In genomic region chr22:30890689-30891442, GRCh38 we compare ENCODE assay signal across 8 cellular contexts.
DNase-seq lines count a peak whose midpoint lies in the region; ATAC-seq and TF ChIP-seq lines count a peak whose summit lies in the region.

No MANE protein-coding gene starts in this region.

- no peaks in the 10 kb centered on the region for H3K36me3 Mint-ChIP-seq in natural killer cell
- no peaks in the 10 kb centered on the region for H3K36me3 Mint-ChIP-seq in natural killer cell treated with Interleukin-12 subunit alpha and Interleukin-12 subunit beta and Interleukin-15 and Interleukin-18, amount 100 ng/mL, for 72 hours
- peaks cover 5% of the 10 kb centered on the region for H3K36me3 Mint-ChIP-seq in chondrocyte (ENCODE audit: low read depth)
- H3K36me3 Mint-ChIP-seq in type B pancreatic cell, result no peaks in the 10 kb centered on the region

- H3K27ac Mint-ChIP-seq in natural killer cell (no peak overlapping the region), chondrocyte (ENCODE audit: unreplicated experiment) (no peak overlapping the region), type B pancreatic cell (no peak overlapping the region)
- no peak overlapping the region for H3K27ac Mint-ChIP-seq in natural killer cell treated with Interleukin-12 subunit alpha and Interleukin-12 subunit beta and Interleukin-15 and Interleukin-18, amount 100 ng/mL, for 72 hours

- intact Hi-C loops in natural killer cell (cut with micrococcal nuclease), result loop anchor here (1.0 kb wide), 1 partner anchor 257 kb away; no protein-coding TSS in a partner anchor
- intact Hi-C loops in lower lobe of right lung (cut with DNase I), result no loop called here

- no peaks in the 10 kb centered on the region for H3K4me1 ChIP-seq in lower lobe of right lung

- H3K36me3 ChIP-seq in lower lobe of right lung, result peaks cover 9% of the 10 kb centered on the region

- no peak overlapping the region for H3K4me3 Mint-ChIP-seq in natural killer cell
- no peak overlapping the region for H3K4me3 Mint-ChIP-seq in natural killer cell treated with Interleukin-12 subunit alpha and Interleukin-12 subunit beta and Interleukin-15 and Interleukin-18, amount 100 ng/mL, for 72 hours
- no peak overlapping the region for H3K4me3 Mint-ChIP-seq in chondrocyte (ENCODE audit: unreplicated experiment)
- no peak overlapping the region for H3K4me3 Mint-ChIP-seq in type B pancreatic cell

- no peak for DNase-seq in natural killer cell
- no peak for DNase-seq in natural killer cell treated with Interleukin-12 subunit alpha and Interleukin-12 subunit beta and Interleukin-15 and Interleukin-18, amount 100 ng/mL, for 72 hours (ENCODE audit: low spot score)
- peak; percentile 20 for DNase-seq in SW480 (ENCODE audit: low spot score)
- DNase-seq in chondrocyte (ENCODE audit: low spot score), result no peak
- DNase-seq in lower lobe of right lung, result no peak
- DNase-seq in type B pancreatic cell (ENCODE audit: extremely low spot score, unreplicated experiment), result peak; percentile 65
- no peak for DNase-seq in NCI-H1930 (lab: John Stamatoyannopoulos, UW)

- H3K4me1 Mint-ChIP-seq in natural killer cell, result peaks cover 10 to 22% of the 10 kb centered on the region in 2 donors
- peaks cover 9 to 14% of the 10 kb centered on the region in 2 donors for H3K4me1 Mint-ChIP-seq in natural killer cell treated with Interleukin-12 subunit alpha and Interleukin-12 subunit beta and Interleukin-15 and Interleukin-18, amount 100 ng/mL, for 72 hours (ENCODE audit: low read depth in 2 of 2)
- H3K4me1 Mint-ChIP-seq in chondrocyte (ENCODE audit: low read depth), result no peaks in the 10 kb centered on the region
- peaks cover 13% of the 10 kb centered on the region for H3K4me1 Mint-ChIP-seq in type B pancreatic cell (ENCODE audit: unreplicated experiment)

- no peak overlapping the region for H3K4me3 ChIP-seq in lower lobe of right lung

- TF ChIP-seq CTCF in natural killer cell (IDR thresholded peaks at IDR 0.05) (peak; percentile 64), chondrocyte (IDR thresholded peaks at IDR 0.05) (peak; percentile 80), lower lobe of right lung (IDR thresholded peaks at IDR 0.05) (peak; percentile 76), type B pancreatic cell (conservative IDR thresholded peaks at IDR 0.05) (peak; percentile 77)

- no peaks in the 10 kb centered on the region for H3K27me3 ChIP-seq in lower lobe of right lung (ENCODE audit: low read depth)

- ATAC-seq in natural killer cell (peak in 2 of 3 donors; percentile 69 to 74), lower lobe of right lung (peak; percentile 59 to 61), GM19467 (IDR thresholded peaks at IDR 0.05; ENCODE audit: unreplicated experiment) (no peak)
- ATAC-seq in natural killer cell treated with Interleukin-12 subunit alpha and Interleukin-12 subunit beta and Interleukin-15 and Interleukin-18, amount 100 ng/mL, for 72 hours, result no peak

- H3K9me3 Mint-ChIP-seq in natural killer cell (no peaks in the 10 kb centered on the region), chondrocyte (ENCODE audit: low read depth) (no peaks in the 10 kb centered on the region), type B pancreatic cell (no peaks in the 10 kb centered on the region)
- no peaks in the 10 kb centered on the region for H3K9me3 Mint-ChIP-seq in natural killer cell treated with Interleukin-12 subunit alpha and Interleukin-12 subunit beta and Interleukin-15 and Interleukin-18, amount 100 ng/mL, for 72 hours

- no peaks in the 10 kb centered on the region for H3K27me3 Mint-ChIP-seq in natural killer cell (ENCODE audit: low read depth in 2 of 2)
- no peaks in the 10 kb centered on the region for H3K27me3 Mint-ChIP-seq in natural killer cell treated with Interleukin-12 subunit alpha and Interleukin-12 subunit beta and Interleukin-15 and Interleukin-18, amount 100 ng/mL, for 72 hours
- H3K27me3 Mint-ChIP-seq in chondrocyte (ENCODE audit: low read depth), result no peaks in the 10 kb centered on the region
- H3K27me3 Mint-ChIP-seq in type B pancreatic cell, result no peaks in the 10 kb centered on the region

- H3K9me3 ChIP-seq in lower lobe of right lung, result no peaks in the 10 kb centered on the region

- no peak overlapping the region for H3K27ac ChIP-seq in lower lobe of right lung

Comparison
In these comparisons a context has a peak if more than half of its experiments do, and no peak if none do; other contexts are left out.
1. ATAC-seq: peak in natural killer cell (2 of 3) and lower lobe of right lung (2 of 2); none in natural killer cell treated with Interleukin-12 subunit alpha and Interleukin-12 subunit beta and Interleukin-15 and Interleukin-18, amount 100 ng/mL, for 72 hours (0 of 2) and GM19467 (single experiment).
2. DNase-seq: peak in SW480 (single experiment) and type B pancreatic cell (single experiment); none in natural killer cell (single experiment), natural killer cell treated with Interleukin-12 subunit alpha and Interleukin-12 subunit beta and Interleukin-15 and Interleukin-18, amount 100 ng/mL, for 72 hours (single experiment), chondrocyte (single experiment), lower lobe of right lung (single experiment) and NCI-H1930 (0 of 2).
3. Peak in every context shown above with its lines, with median percentiles within 50 percentile points of each other: CTCF ChIP-seq.